22 cellular contexts compared by ENCODE assay signal in genomic region chr5:537098-537497, GRCh38.
"Had no signal": no experiment of that assay in that cellular context is flagged by ENCODE, and none has a peak within 500 bp of the region (broad histone marks: within the 10 kb centered on the region; RNA-seq: fewer than 3 reads in every experiment).

No MANE protein-coding gene starts in this region.

- H3K36me3 ChIP-seq: heart left ventricle, prostate gland, thoracic aorta, vagina had no signal

- H3K9me3 ChIP-seq: heart left ventricle, mucosa of descending colon, prostate gland, thoracic aorta, vagina had no signal

- H3K27ac ChIP-seq: heart left ventricle, prostate gland, SK-N-MC, thoracic aorta, vagina had no signal

- H3K4me3 ChIP-seq: heart left ventricle, mucosa of descending colon, prostate gland, SK-N-MC, thoracic aorta, vagina had no signal

- H3K27me3 ChIP-seq: vagina had no signal

- H3K4me1 ChIP-seq: heart left ventricle, prostate gland, vagina had no signal

- DNase-seq: activated CD4-positive, alpha-beta T cell treated with anti-CD3 and anti-CD28 coated beads, Interleukin-2, amount 10 ng/mL, durations not matched to agents 7 days and 5 days; activated CD8-positive, alpha-beta T cell treated with anti-CD3 and anti-CD28 coated beads for 36 hours; activated naive CD4-positive, alpha-beta T cell treated with Interleukin-2 at 50 U/mL for 16 hours; activated T-cell treated with anti-CD3 and anti-CD28 coated beads, Interleukin-2, amount 50 U/mL, for 72 hours; amniotic stem cell; central memory CD4-positive, alpha-beta T cell; endodermal cell; foreskin fibroblast; hypothalamus; immature natural killer cell; stimulated activated CD4-positive, alpha-beta T cell treated with anti-CD3 and anti-CD28 coated beads, Interleukin-2, amount 100 ng/mL, for 48 hours; stimulated activated naive CD8-positive, alpha-beta T cell treated with anti-CD3 and anti-CD28 coated beads, Interleukin-15, Interleukin-2, amounts not matched to agents 100 U/mL and 50 U/mL, for 24 hours; trophoblast cell had no signal

- ATAC-seq: activated CD8-positive, alpha-beta T cell treated with anti-CD3 and anti-CD28 coated beads for 36 hours; activated T-cell treated with anti-CD3 and anti-CD28 coated beads, Interleukin-2, amount 50 U/mL, for 72 hours; esophagus mucosa; heart left ventricle; mucosa of descending colon; stimulated activated naive CD8-positive, alpha-beta T cell treated with anti-CD3 and anti-CD28 coated beads, Interleukin-15, Interleukin-2, amounts not matched to agents 100 U/mL and 50 U/mL, for 24 hours had no signal

- FAIRE-seq: astrocyte, kidney had no signal
